ENCODE assay signal across 8 cellular contexts in genomic region chr4:20253799-20254409, GRCh38.
DNase-seq lines count a peak whose midpoint lies in the region; ATAC-seq and TF ChIP-seq lines count a peak whose summit lies in the region.

No MANE protein-coding gene starts in this region.

- peak overlapping the region; percentile 58 for H3K4me3 ChIP-seq in HAP-1
- peak overlapping the region; percentile 69 for H3K4me3 ChIP-seq in astrocyte of the cerebellum (ENCODE audit: low read depth, low read length)

- peaks cover 13% of the 10 kb centered on the region for H3K27me3 ChIP-seq in HAP-1 (ENCODE audit: low read depth)

- in situ Hi-C loops in HAP-1 (cut with MboI; ENCODE audit: low sequenced_read_pairs) (no loop called here), astrocyte of the cerebellum (cut with HindIII; ENCODE audit: low sequenced_read_pairs) (no loop called here)

- peaks cover 13% of the 10 kb centered on the region for H3K4me1 Mint-ChIP-seq in stimulated activated naive CD8-positive, alpha-beta T cell treated with anti-CD3 and anti-CD28 coated beads, Interleukin-15, amount 100 ng/mL, for 72 hours

- ATAC-seq in stimulated activated naive CD8-positive, alpha-beta T cell treated with anti-CD3 and anti-CD28 coated beads, Interleukin-15, amount 100 ng/mL, for 72 hours: peak; percentile 40
- ATAC-seq in HG02870 (IDR thresholded peaks at IDR 0.05; ENCODE audit: unreplicated experiment): no peak

- peaks cover 22% of the 10 kb centered on the region for H3K4me1 ChIP-seq in HAP-1

- H3K36me3 ChIP-seq in HAP-1 (replicated peaks): no peaks in the 10 kb centered on the region

- no peaks in the 10 kb centered on the region for H3K9me3 ChIP-seq in HAP-1

- peak; percentile 51 to 68 for DNase-seq in HAP-1 (ENCODE audit: low spot score in 2 of 2)
- DNase-seq in astrocyte of the cerebellum (ENCODE audit: low read depth): no peak
- peak; percentile 61 for DNase-seq in iris pigment epithelial cell (ENCODE audit: low read depth)
- no peak for DNase-seq in stimulated activated naive CD8-positive, alpha-beta T cell treated with anti-CD3 and anti-CD28 coated beads, Interleukin-15, amount 100 ng/mL, for 72 hours
- no peak for DNase-seq in NK-92 (lab: John Stamatoyannopoulos, UW; ENCODE audit: unreplicated experiment)
- DNase-seq in DMS153 (lab: John Stamatoyannopoulos, UW): no peak
- DNase-seq in hippocampal formation (lab: John Stamatoyannopoulos, UW): no peak

- peak overlapping the region in 1 of 2 donors; percentile 34 for H3K27ac Mint-ChIP-seq in stimulated activated naive CD8-positive, alpha-beta T cell treated with anti-CD3 and anti-CD28 coated beads, Interleukin-15, amount 100 ng/mL, for 72 hours

- H3K4me3 Mint-ChIP-seq in stimulated activated naive CD8-positive, alpha-beta T cell treated with anti-CD3 and anti-CD28 coated beads, Interleukin-15, amount 100 ng/mL, for 72 hours: no peak overlapping the region

- peaks cover 60% of the 10 kb centered on the region for H3K27me3 Mint-ChIP-seq in stimulated activated naive CD8-positive, alpha-beta T cell treated with anti-CD3 and anti-CD28 coated beads, Interleukin-15, amount 100 ng/mL, for 72 hours

- peaks cover 0 to 12% of the 10 kb centered on the region in 2 donors for H3K9me3 Mint-ChIP-seq in stimulated activated naive CD8-positive, alpha-beta T cell treated with anti-CD3 and anti-CD28 coated beads, Interleukin-15, amount 100 ng/mL, for 72 hours

- TF ChIP-seq CTCF in astrocyte of the cerebellum (IDR thresholded peaks at IDR 0.05; ENCODE audit: low read depth, low read length, missing control alignments): no peak

Comparison
In these comparisons a context has a peak if more than half of its experiments do, and no peak if none do; other contexts are left out.
1. DNase-seq: peak in HAP-1 (2 of 2) and iris pigment epithelial cell (single experiment); none in astrocyte of the cerebellum (single experiment), stimulated activated naive CD8-positive, alpha-beta T cell treated with anti-CD3 and anti-CD28 coated beads, Interleukin-15, amount 100 ng/mL, for 72 hours (0 of 2), NK-92 (single experiment), DMS153 (single experiment) and hippocampal formation (0 of 2).